ENCODE assay signal across 1 cellular context in the genomic region with DNA sequence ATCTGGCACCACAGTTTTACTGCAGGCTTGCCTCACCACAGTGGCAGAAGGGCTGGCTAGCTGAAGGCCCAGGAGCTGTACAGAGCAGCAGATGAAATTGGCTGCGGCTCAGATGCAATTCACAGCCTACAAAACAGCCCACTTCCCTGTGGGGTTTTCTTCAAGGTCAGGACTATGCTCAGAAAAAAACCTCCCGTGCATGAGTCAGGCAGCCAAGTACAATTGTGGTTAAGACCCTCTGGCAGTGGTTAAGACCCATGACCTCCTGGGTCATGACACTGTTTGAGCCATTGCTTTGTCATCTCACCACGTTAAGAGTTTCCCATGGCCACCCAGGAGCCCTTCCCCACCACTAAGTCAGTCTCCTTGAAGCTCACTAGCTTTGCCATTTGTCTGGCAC.
TF ChIP-seq lines count a peak whose summit lies in the region.

No MANE protein-coding gene starts in this region.

TF ChIP-seq in H1, 55 proteins besides CTCF, POLR2A, EP300 and RAD21:
- TF ChIP-seq, protein P1, sequence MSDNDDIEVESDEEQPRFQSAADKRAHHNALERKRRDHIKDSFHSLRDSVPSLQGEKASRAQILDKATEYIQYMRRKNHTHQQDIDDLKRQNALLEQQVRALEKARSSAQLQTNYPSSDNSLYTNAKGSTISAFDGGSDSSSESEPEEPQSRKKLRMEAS (IDR thresholded peaks at IDR 0.05): no peak
- TF ChIP-seq CHD1 (IDR thresholded peaks at IDR 0.05; ENCODE audit: low read depth, low read length) (no peak), SIN3A (conservative IDR thresholded peaks at IDR 0.05 in 1 of 2, IDR thresholded peaks at IDR 0.05 in 1 of 2; ENCODE audit: low read depth in 1 of 2, low read length in 2 of 2) (no peak), YY1 (IDR thresholded peaks at IDR 0.05; ENCODE audit: low read depth, low read length) (no peak), HDAC6 (IDR thresholded peaks at IDR 0.05; ENCODE audit: low read depth, low read length) (no peak), SP4 (IDR thresholded peaks at IDR 0.05; ENCODE audit: low read length) (no peak), GABPA (IDR thresholded peaks at IDR 0.05; ENCODE audit: borderline replicate concordance, insufficient read depth, low read length) (no peak), SIRT6 (IDR thresholded peaks at IDR 0.05; ENCODE audit: low read length) (no peak), PHF8 (conservative IDR thresholded peaks at IDR 0.05; ENCODE audit: low read depth, low read length) (no peak), SIX5 (IDR thresholded peaks at IDR 0.05; ENCODE audit: low read depth, low read length) (no peak), NANOG (IDR thresholded peaks at IDR 0.05; ENCODE audit: insufficient read depth, low read depth, low read length, poor library complexity, severe bottlenecking) (no peak), RBBP5 (IDR thresholded peaks at IDR 0.05; ENCODE audit: borderline replicate concordance, low read depth, low read length) (no peak)
